ENCODE assay signal across 1 cellular context in the genomic region with DNA sequence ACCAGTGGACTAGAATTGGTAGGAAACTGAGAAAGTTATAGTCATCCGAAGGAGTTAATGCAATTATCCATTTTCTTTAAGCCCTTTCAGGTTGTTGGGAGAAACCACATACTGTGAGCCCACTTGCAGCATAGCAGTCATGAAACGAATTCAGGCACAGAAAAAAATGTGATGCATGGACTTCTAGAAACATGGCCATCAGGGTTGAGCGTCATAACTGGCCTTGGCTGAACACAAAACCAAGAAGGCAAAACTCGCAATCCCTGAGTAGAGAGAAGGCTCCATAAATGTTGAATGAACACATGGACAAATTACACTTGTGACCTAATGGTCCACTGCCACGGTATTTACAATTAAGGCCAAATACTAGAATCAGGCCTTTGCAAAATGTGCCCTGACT.
TF ChIP-seq lines count a peak whose summit lies in the region.

No MANE protein-coding gene starts in this region.

TF ChIP-seq in H1, 55 proteins besides CTCF, POLR2A, EP300 and RAD21 (continued from another document):
- no peak for TF ChIP-seq CREB1 (IDR thresholded peaks at IDR 0.05)
- no peak for TF ChIP-seq ZNF274 (IDR thresholded peaks at IDR 0.05; ENCODE audit: borderline replicate concordance, extremely low read depth, low read length)
- TF ChIP-seq CHD7 (IDR thresholded peaks at IDR 0.05; ENCODE audit: insufficient replicate concordance, low read length), result no peak
- no peak for TF ChIP-seq GABPA (IDR thresholded peaks at IDR 0.05; ENCODE audit: borderline replicate concordance, insufficient read depth, low read length)
- no peak for TF ChIP-seq HDAC2 (IDR thresholded peaks at IDR 0.05; ENCODE audit: borderline replicate concordance in 1 of 2, low read depth in 2 of 2, low read length in 2 of 2)
- TF ChIP-seq CBX8 (IDR thresholded peaks at IDR 0.05; ENCODE audit: borderline replicate concordance, low read depth, low read length), result no peak
- no peak for TF ChIP-seq NRF1 (IDR thresholded peaks at IDR 0.05; ENCODE audit: low read depth, low read length)
- TF ChIP-seq SIX5 (IDR thresholded peaks at IDR 0.05; ENCODE audit: low read depth, low read length), result no peak
- TF ChIP-seq NANOG (IDR thresholded peaks at IDR 0.05; ENCODE audit: insufficient read depth, low read depth, low read length, poor library complexity, severe bottlenecking), result no peak
